21 cellular contexts compared by ENCODE assay signal in genomic region chr6:5344038-5344437, GRCh38.
"Had no signal": no experiment of that assay in that cellular context is flagged by ENCODE, and none has a peak within 500 bp of the region (broad histone marks: within the 10 kb centered on the region; RNA-seq: fewer than 3 reads in every experiment).

No MANE protein-coding gene starts in this region.

- H3K4me1 Mint-ChIP-seq: mesothelial cell of epicardium had no signal

- H3K4me3 ChIP-seq: body of pancreas, cardiac muscle cell, gastroesophageal sphincter, testis, uterus had no signal

- H3K36me3 ChIP-seq: cardiac muscle cell, gastroesophageal sphincter, uterus had no signal

- H3K27ac Mint-ChIP-seq: activated CD4-positive, alpha-beta memory T cell treated with anti-CD3 and anti-CD28 coated beads, Interleukin-2, amount 10 ng/mL, durations not matched to agents 7 days and 5 days; activated CD4-positive, alpha-beta T cell treated with anti-CD3 and anti-CD28 coated beads, Interleukin-2, amount 10 ng/mL, durations not matched to agents 24 days and 14 days; activated naive CD4-positive, alpha-beta T cell treated with anti-CD3 and anti-CD28 coated beads, Interleukin-2, amount 10 ng/mL, durations not matched to agents 7 days and 5 days; mesothelial cell of epicardium had no signal

- DNase-seq: activated CD4-positive, alpha-beta memory T cell treated with anti-CD3 and anti-CD28 coated beads, Interleukin-2, amount 10 ng/mL, durations not matched to agents 7 days and 5 days; activated CD4-positive, alpha-beta T cell treated with anti-CD3 and anti-CD28 coated beads, Interleukin-2, amount 10 ng/mL, durations not matched to agents 24 days and 14 days; activated effector memory CD4-positive, alpha-beta T cell treated with anti-CD3 and anti-CD28 coated beads, Interleukin-2, amount 50 U/mL, for 16 hours; activated naive CD4-positive, alpha-beta T cell treated with anti-CD3 and anti-CD28 coated beads, Interleukin-2, amount 10 ng/mL, durations not matched to agents 7 days and 5 days; amygdala; body of pancreas; cortex of kidney; effector memory CD4-positive, alpha-beta T cell; head of caudate nucleus; left colon; mammary epithelial cell; naive thymus-derived CD8-positive, alpha-beta T cell; stimulated activated CD4-positive, alpha-beta T cell treated with anti-CD3 and anti-CD28 coated beads, Interleukin-4, amount 100 ng/mL, for 1 hour; stimulated activated naive CD4-positive, alpha-beta T cell; testis; trophoblast cell had no signal

- H3K27me3 Mint-ChIP-seq: activated CD4-positive, alpha-beta memory T cell treated with anti-CD3 and anti-CD28 coated beads, Interleukin-2, amount 10 ng/mL, durations not matched to agents 7 days and 5 days; activated CD4-positive, alpha-beta T cell treated with anti-CD3 and anti-CD28 coated beads, Interleukin-2, amount 10 ng/mL, durations not matched to agents 24 days and 14 days; activated naive CD4-positive, alpha-beta T cell treated with anti-CD3 and anti-CD28 coated beads, Interleukin-2, amount 10 ng/mL, durations not matched to agents 7 days and 5 days; naive thymus-derived CD8-positive, alpha-beta T cell had no signal

- ATAC-seq: activated CD4-positive, CD25-positive, alpha-beta regulatory T cell treated with anti-CD3 and anti-CD28 coated beads, Interleukin-2, amount 50 U/mL, for 24 hours; body of pancreas; gastroesophageal sphincter; left colon; naive thymus-derived CD8-positive, alpha-beta T cell had no signal

- H3K9me3 Mint-ChIP-seq: activated naive CD4-positive, alpha-beta T cell treated with anti-CD3 and anti-CD28 coated beads, Interleukin-2, amount 10 ng/mL, durations not matched to agents 7 days and 5 days had no signal

- H3K27me3 ChIP-seq: body of pancreas, cardiac muscle cell, gastroesophageal sphincter, testis, uterus had no signal

- H3K4me3 Mint-ChIP-seq: activated CD4-positive, alpha-beta memory T cell treated with anti-CD3 and anti-CD28 coated beads, Interleukin-2, amount 10 ng/mL, durations not matched to agents 7 days and 5 days; activated CD4-positive, alpha-beta T cell treated with anti-CD3 and anti-CD28 coated beads, Interleukin-2, amount 10 ng/mL, durations not matched to agents 24 days and 14 days; activated naive CD4-positive, alpha-beta T cell treated with anti-CD3 and anti-CD28 coated beads, Interleukin-2, amount 10 ng/mL, durations not matched to agents 7 days and 5 days; mesothelial cell of epicardium; naive thymus-derived CD8-positive, alpha-beta T cell had no signal
